In genomic region chr17:70105641-70106040, GRCh38 we compare ENCODE assay signal across 27 cellular contexts. TPM values are rescaled to one million over a fixed set of nuclear protein-coding genes. Genes with fewer than 3 reads are reported as not detected.
DNase-seq lines count a peak whose midpoint lies in the region; ATAC-seq and TF ChIP-seq lines count a peak whose summit lies in the region.
"Had no signal": no experiment of that assay in that cellular context is flagged by ENCODE, and none has a peak within 500 bp of the region (broad histone marks: within the 10 kb centered on the region; RNA-seq: fewer than 3 reads in every experiment).

No MANE protein-coding gene starts in this region.

- H3K36me3 ChIP-seq in BLaER1: peaks cover 25% of the 10 kb centered on the region
- H3K36me3 ChIP-seq in OCI-LY3 (replicated peaks; ENCODE audit: low read depth, low read length): no peaks in the 10 kb centered on the region
- H3K36me3 ChIP-seq in SJCRH30: no peaks in the 10 kb centered on the region

- H3K9me3 Mint-ChIP-seq in glutamatergic neuron (ENCODE audit: unreplicated experiment): peaks cover 2% of the 10 kb centered on the region
- H3K9me3 Mint-ChIP-seq: CD8-positive, alpha-beta T cell had no signal

- H4K20me1 ChIP-seq in BLaER1 (no peaks in the 10 kb centered on the region), OCI-LY3 (ENCODE audit: insufficient read depth, low read length) (no peaks in the 10 kb centered on the region)

- H3K36me3 Mint-ChIP-seq in glutamatergic neuron (ENCODE audit: unreplicated experiment): no peaks in the 10 kb centered on the region
- H3K36me3 Mint-ChIP-seq: CD8-positive, alpha-beta T cell had no signal

- H3K4me2 ChIP-seq in BLaER1: peak overlapping the region; percentile 77
- H3K4me2 ChIP-seq in OCI-LY3 (ENCODE audit: low read length): peak overlapping the region; percentile 13

- H3K27ac ChIP-seq in BLaER1 (peak overlapping the region; percentile 72), OCI-LY3 (ENCODE audit: low read length) (peak overlapping the region; percentile 70; the same call in 1 of the 2 replicates), SJCRH30 (no peak overlapping the region)

- H2AFZ ChIP-seq in OCI-LY3 (ENCODE audit: low read depth, low read length): peak overlapping the region; percentile 33; the same call in 1 of the 2 replicates

- no peaks in the 10 kb centered on the region for H3K27me3 Mint-ChIP-seq in glutamatergic neuron (ENCODE audit: unreplicated experiment)

- peak overlapping the region; percentile 94 for H3K27ac Mint-ChIP-seq in glutamatergic neuron (ENCODE audit: unreplicated experiment)
- H3K27ac Mint-ChIP-seq: CD8-positive, alpha-beta T cell had no signal

- peaks cover 11% of the 10 kb centered on the region for H3K9me3 ChIP-seq in BLaER1
- H3K9me3 ChIP-seq in OCI-LY3 (ENCODE audit: insufficient read depth, low read length): no peaks in the 10 kb centered on the region
- no peaks in the 10 kb centered on the region for H3K9me3 ChIP-seq in SJCRH30 (replicated peaks)
- H3K9me3 ChIP-seq: Caco-2 had no signal

- H3K4me3 ChIP-seq in BLaER1 (peak overlapping the region; percentile 58), OCI-LY3 (ENCODE audit: low read length) (no peak overlapping the region), SJCRH30 (no peak overlapping the region)
- H3K4me3 ChIP-seq: K562 had no signal

- peaks cover 8% of the 10 kb centered on the region for H3K4me1 Mint-ChIP-seq in glutamatergic neuron (ENCODE audit: low read depth, unreplicated experiment)

- intact Hi-C loops in Right ventricle myocardium superior (cut with DNase I): no loop called here

- peak overlapping the region; percentile 38 for H3K9ac ChIP-seq in BLaER1
- no peak overlapping the region for H3K9ac ChIP-seq in OCI-LY3 (ENCODE audit: low read length)

- no peak for ATAC-seq in Right ventricle myocardium superior (ENCODE audit: poor library complexity)
- ATAC-seq: CD8-positive, alpha-beta T cell; K562 had no signal

- DNase-seq in glutamatergic neuron (no peak), renal cortical epithelial cell (ENCODE audit: low read depth) (peak; percentile 69), Right ventricle myocardium superior (no peak), SJCRH30 (no peak), NCI-H2171 treated with DMSO at 0.1 percent for 48 hours (lab: John Stamatoyannopoulos, UW) (no peak)
- DNase-seq: C1 segment of cervical spinal cord; Caco-2; CD8-positive, alpha-beta T cell; DMS 273 treated with DMSO at 0.1 percent for 48 hours; DMS79; EL; GF-D8; Kasumi-1; NCI-H1092 treated with DMSO at 0.1 percent for 48 hours; NCI-H1436; NCI-H187; NCI-H2081 treated with DMSO at 0.1 percent for 48 hours; NCI-H446; NCI-H524 treated with DMSO at 0.1 percent for 48 hours; NCI-H774; NK-92 treated with Interleukin-12 subunit alpha and Interleukin-12 subunit beta, amount 100 ng/mL, for 24 hours; RPMI8226; SHP77 had no signal

- H3K4me1 ChIP-seq in BLaER1 (peaks cover 81% of the 10 kb centered on the region), OCI-LY3 (ENCODE audit: low read length) (peaks cover 40% of the 10 kb centered on the region), SJCRH30 (no peaks in the 10 kb centered on the region)
- H3K4me1 ChIP-seq: Caco-2 had no signal

- no peaks in the 10 kb centered on the region for H3K27me3 ChIP-seq in BLaER1
- no peaks in the 10 kb centered on the region for H3K27me3 ChIP-seq in OCI-LY3 (ENCODE audit: low read depth, low read length)
- H3K27me3 ChIP-seq in SJCRH30: no peaks in the 10 kb centered on the region

- no peaks in the 10 kb centered on the region for H3K79me2 ChIP-seq in OCI-LY3 (ENCODE audit: low read length)

- no peak overlapping the region for H3K4me3 Mint-ChIP-seq in glutamatergic neuron (ENCODE audit: unreplicated experiment)
- H3K4me3 Mint-ChIP-seq: CD8-positive, alpha-beta T cell had no signal

- TF ChIP-seq CTCF in OCI-LY3 (IDR thresholded peaks at IDR 0.05; ENCODE audit: low read depth, low read length) (no peak), glutamatergic neuron (IDR thresholded peaks at IDR 0.05; ENCODE audit: partially characterized antibody, unreplicated experiment) (no peak)

RNA-seq across cellular contexts. Expression of gene KCNJ16, which starts 30.6 kb away (rescaled TPM):
- total RNA-seq in glutamatergic neuron (ENCODE audit: unreplicated experiment) (0.27 TPM), renal cortical epithelial cell (116 and 345 TPM in 2 replicates), Right ventricle myocardium superior (not detected)
- not detected in 2 replicates for total RNA-seq in SJCRH30 (2014; rRNA removed; shearing (Covaris generic))
- total RNA-seq: CD8-positive, alpha-beta T cell; M059J had no signal

Comparison
In these comparisons a context has a peak if more than half of its experiments do, and no peak if none do; other contexts are left out.
1. RNA of gene KCNJ16, which starts 30.6 kb away (total RNA-seq): 116 to 345 TPM in renal cortical epithelial cell; 0.27 TPM in glutamatergic neuron (single experiment), not detected in Right ventricle myocardium superior (single experiment) and not detected in SJCRH30; every median in the first group is over 10 times any median in the second.